In the genomic region with DNA sequence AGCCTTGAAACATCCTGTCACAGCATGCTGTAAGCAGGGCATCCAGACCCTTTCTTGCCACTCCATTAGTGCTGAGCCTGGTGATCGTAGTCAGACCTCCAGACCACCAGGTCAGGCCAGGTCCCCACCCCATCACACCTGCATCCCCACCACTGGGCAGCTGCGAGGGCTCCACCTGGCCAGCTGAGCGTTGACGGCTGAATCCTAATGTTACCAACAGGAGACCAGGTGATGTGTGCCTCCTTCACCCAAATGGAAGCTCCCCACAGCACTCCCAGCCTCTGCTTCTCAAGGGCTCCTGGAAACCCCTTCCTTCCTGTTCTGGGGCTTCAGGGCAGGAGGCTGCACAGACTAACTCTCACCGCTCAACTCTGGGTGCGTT, we compare ENCODE assay signal across 2 cellular contexts.
TF ChIP-seq lines count a peak whose summit lies in the region.

No MANE protein-coding gene starts in this region.

TF ChIP-seq in HepG2, 621 proteins besides CTCF, POLR2A, EP300 and RAD21:
- TF ChIP-seq, protein P1, sequence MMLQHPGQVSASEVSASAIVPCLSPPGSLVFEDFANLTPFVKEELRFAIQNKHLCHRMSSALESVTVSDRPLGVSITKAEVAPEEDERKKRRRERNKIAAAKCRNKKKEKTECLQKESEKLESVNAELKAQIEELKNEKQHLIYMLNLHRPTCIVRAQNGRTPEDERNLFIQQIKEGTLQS (CRISPR knock-in tag; IDR thresholded peaks at IDR 0.05): no peak
- TF ChIP-seq MTA1 (CRISPR knock-in tag; IDR thresholded peaks at IDR 0.05; ENCODE audit: borderline replicate concordance) (no peak), RARG (CRISPR knock-in tag; IDR thresholded peaks at IDR 0.05; ENCODE audit: low read depth) (no peak), GTF2F1 (IDR thresholded peaks at IDR 0.05; ENCODE audit: low read length) (no peak), BHLHE40 (IDR thresholded peaks at IDR 0.05; ENCODE audit: low read length) (no peak), SPEN (CRISPR knock-in tag; IDR thresholded peaks at IDR 0.05; ENCODE audit: low read depth) (no peak), ZNF382 (CRISPR knock-in tag; IDR thresholded peaks at IDR 0.05; ENCODE audit: borderline replicate concordance) (no peak), TSC22D2 (CRISPR knock-in tag; IDR thresholded peaks at IDR 0.05; ENCODE audit: borderline replicate concordance) (no peak), ZNF543 (CRISPR knock-in tag; IDR thresholded peaks at IDR 0.05) (no peak), RCOR2 (CRISPR knock-in tag; IDR thresholded peaks at IDR 0.05) (no peak), CBX5 (CRISPR knock-in tag; IDR thresholded peaks at IDR 0.05; ENCODE audit: borderline replicate concordance) (no peak), HDAC2 (CRISPR knock-in tag; IDR thresholded peaks at IDR 0.05) (no peak), DPF2 (CRISPR knock-in tag; IDR thresholded peaks at IDR 0.05; ENCODE audit: borderline replicate concordance, low read depth) (no peak), ZNF670 (CRISPR knock-in tag; IDR thresholded peaks at IDR 0.05; ENCODE audit: borderline replicate concordance) (no peak), NPAS2 (CRISPR knock-in tag; IDR thresholded peaks at IDR 0.05; ENCODE audit: borderline replicate concordance) (no peak), PTBP1 (IDR thresholded peaks at IDR 0.05; ENCODE audit: low read depth, low read length, poor library complexity, severe bottlenecking) (no peak)
- TF ChIP-seq, protein P2, sequence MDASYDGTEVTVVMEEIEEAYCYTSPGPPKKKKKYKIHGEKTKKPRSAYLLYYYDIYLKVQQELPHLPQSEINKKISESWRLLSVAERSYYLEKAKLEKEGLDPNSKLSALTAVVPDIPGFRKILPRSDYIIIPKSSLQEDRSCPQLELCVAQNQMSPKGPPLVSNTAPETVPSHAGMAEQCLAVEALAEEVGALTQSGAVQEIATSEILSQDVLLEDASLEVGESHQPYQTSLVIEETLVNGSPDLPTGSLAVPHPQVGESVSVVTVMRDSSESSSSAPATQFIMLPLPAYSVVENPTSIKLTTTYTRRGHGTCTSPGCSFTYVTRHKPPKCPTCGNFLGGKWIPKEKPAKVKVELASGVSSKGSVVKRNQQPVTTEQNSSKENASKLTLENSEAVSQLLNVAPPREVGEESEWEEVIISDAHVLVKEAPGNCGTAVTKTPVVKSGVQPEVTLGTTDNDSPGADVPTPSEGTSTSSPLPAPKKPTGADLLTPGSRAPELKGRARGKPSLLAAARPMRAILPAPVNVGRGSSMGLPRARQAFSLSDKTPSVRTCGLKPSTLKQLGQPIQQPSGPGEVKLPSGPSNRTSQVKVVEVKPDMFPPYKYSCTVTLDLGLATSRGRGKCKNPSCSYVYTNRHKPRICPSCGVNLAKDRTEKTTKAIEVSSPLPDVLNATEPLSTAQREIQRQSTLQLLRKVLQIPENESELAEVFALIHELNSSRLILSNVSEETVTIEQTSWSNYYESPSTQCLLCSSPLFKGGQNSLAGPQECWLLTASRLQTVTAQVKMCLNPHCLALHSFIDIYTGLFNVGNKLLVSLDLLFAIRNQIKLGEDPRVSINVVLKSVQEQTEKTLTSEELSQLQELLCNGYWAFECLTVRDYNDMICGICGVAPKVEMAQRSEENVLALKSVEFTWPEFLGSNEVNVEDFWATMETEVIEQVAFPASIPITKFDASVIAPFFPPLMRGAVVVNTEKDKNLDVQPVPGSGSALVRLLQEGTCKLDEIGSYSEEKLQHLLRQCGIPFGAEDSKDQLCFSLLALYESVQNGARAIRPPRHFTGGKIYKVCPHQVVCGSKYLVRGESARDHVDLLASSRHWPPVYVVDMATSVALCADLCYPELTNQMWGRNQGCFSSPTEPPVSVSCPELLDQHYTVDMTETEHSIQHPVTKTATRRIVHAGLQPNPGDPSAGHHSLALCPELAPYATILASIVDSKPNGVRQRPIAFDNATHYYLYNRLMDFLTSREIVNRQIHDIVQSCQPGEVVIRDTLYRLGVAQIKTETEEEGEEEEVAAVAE (CRISPR knock-in tag; IDR thresholded peaks at IDR 0.05; ENCODE audit: borderline replicate concordance): no peak
- TF ChIP-seq, protein P3, sequence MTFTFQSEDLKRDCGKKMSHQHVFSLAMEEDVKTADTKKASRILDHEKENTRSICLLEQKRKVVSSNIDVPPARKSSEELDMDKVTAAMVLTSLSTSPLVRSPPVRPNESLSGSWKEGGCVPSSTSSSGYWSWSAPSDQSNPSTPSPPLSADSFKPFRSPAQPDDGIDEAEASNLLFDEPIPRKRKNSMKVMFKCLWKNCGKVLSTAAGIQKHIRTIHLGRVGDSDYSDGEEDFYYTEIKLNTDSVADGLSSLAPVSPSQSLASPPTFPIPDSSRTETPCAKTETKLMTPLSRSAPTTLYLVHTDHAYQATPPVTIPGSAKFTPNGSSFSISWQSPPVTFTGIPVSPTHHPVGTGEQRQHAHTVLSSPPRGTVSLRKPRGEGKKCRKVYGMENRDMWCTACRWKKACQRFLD (CRISPR knock-in tag; IDR thresholded peaks at IDR 0.05; ENCODE audit: borderline replicate concordance): no peak
- TF ChIP-seq, protein P4, sequence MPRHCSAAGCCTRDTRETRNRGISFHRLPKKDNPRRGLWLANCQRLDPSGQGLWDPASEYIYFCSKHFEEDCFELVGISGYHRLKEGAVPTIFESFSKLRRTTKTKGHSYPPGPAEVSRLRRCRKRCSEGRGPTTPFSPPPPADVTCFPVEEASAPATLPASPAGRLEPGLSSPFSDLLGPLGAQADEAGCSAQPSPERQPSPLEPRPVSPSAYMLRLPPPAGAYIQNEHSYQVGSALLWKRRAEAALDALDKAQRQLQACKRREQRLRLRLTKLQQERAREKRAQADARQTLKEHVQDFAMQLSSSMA (CRISPR knock-in tag; IDR thresholded peaks at IDR 0.05): no peak
- TF ChIP-seq, protein P5, sequence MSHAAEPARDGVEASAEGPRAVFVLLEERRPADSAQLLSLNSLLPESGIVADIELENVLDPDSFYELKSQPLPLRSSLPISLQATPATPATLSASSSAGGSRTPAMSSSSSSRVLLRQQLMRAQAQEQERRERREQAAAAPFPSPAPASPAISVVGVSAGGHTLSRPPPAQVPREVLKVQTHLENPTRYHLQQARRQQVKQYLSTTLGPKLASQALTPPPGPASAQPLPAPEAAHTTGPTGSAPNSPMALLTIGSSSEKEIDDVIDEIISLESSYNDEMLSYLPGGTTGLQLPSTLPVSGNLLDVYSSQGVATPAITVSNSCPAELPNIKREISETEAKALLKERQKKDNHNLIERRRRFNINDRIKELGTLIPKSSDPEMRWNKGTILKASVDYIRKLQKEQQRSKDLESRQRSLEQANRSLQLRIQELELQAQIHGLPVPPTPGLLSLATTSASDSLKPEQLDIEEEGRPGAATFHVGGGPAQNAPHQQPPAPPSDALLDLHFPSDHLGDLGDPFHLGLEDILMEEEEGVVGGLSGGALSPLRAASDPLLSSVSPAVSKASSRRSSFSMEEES (CRISPR knock-in tag; IDR thresholded peaks at IDR 0.05): no peak

TF ChIP-seq in H1, 55 proteins besides CTCF, POLR2A, EP300 and RAD21:
- TF ChIP-seq NRF1 (IDR thresholded peaks at IDR 0.05; ENCODE audit: low read depth, low read length) (no peak), SAP30 (IDR thresholded peaks at IDR 0.05; ENCODE audit: insufficient read depth, insufficient replicate concordance, low read length) (no peak), YY1 (IDR thresholded peaks at IDR 0.05; ENCODE audit: low read depth, low read length) (no peak), CTBP2 (IDR thresholded peaks at IDR 0.05; ENCODE audit: borderline replicate concordance, insufficient read depth, insufficient read length, low read length) (no peak), KDM5A (IDR thresholded peaks at IDR 0.05; ENCODE audit: low read length) (no peak), BCL11A (IDR thresholded peaks at IDR 0.05; ENCODE audit: low read depth in 2 of 2, low read length in 2 of 2) (no peak), BACH1 (IDR thresholded peaks at IDR 0.05; ENCODE audit: low read length) (no peak), SIN3A (conservative IDR thresholded peaks at IDR 0.05 in 1 of 2, IDR thresholded peaks at IDR 0.05 in 1 of 2; ENCODE audit: low read depth in 1 of 2, low read length in 2 of 2) (no peak), CEBPB (IDR thresholded peaks at IDR 0.05; ENCODE audit: low read depth, low read length) (no peak), CREB1 (IDR thresholded peaks at IDR 0.05) (no peak), CHD2 (IDR thresholded peaks at IDR 0.05; ENCODE audit: low read length) (no peak), GABPA (IDR thresholded peaks at IDR 0.05; ENCODE audit: borderline replicate concordance, insufficient read depth, low read length) (no peak), POLR2AphosphoS5 (IDR thresholded peaks at IDR 0.05; ENCODE audit: low read depth, low read length) (no peak), RFX5 (IDR thresholded peaks at IDR 0.05; ENCODE audit: borderline replicate concordance, low read depth, low read length) (no peak)
- TF ChIP-seq, protein P6, sequence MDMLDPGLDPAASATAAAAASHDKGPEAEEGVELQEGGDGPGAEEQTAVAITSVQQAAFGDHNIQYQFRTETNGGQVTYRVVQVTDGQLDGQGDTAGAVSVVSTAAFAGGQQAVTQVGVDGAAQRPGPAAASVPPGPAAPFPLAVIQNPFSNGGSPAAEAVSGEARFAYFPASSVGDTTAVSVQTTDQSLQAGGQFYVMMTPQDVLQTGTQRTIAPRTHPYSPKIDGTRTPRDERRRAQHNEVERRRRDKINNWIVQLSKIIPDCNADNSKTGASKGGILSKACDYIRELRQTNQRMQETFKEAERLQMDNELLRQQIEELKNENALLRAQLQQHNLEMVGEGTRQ (IDR thresholded peaks at IDR 0.05; ENCODE audit: low read length): no peak
- TF ChIP-seq, protein P7, sequence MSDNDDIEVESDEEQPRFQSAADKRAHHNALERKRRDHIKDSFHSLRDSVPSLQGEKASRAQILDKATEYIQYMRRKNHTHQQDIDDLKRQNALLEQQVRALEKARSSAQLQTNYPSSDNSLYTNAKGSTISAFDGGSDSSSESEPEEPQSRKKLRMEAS (IDR thresholded peaks at IDR 0.05): no peak
